ENCODE assay signal across 13 cellular contexts in genomic region chr15:31237042-31237324, GRCh38.
DNase-seq lines count a peak whose midpoint lies in the region; ATAC-seq and TF ChIP-seq lines count a peak whose summit lies in the region.
"Had no signal": no experiment of that assay in that cellular context is flagged by ENCODE, and none has a peak within 500 bp of the region (broad histone marks: within the 10 kb centered on the region; RNA-seq: fewer than 3 reads in every experiment).

No MANE protein-coding gene starts in this region.

- H3K4me3 Mint-ChIP-seq in endothelial cell (ENCODE audit: unreplicated experiment), result no peak overlapping the region
- H3K4me3 Mint-ChIP-seq: endodermal cell; T-helper 1 cell treated with Interleukin-12 subunit alpha and Interleukin-12 subunit beta and Interleukin-4 antibody, amounts not matched to agents 30 μg/mL and 1 μg/mL, for 36 hours had no signal

- H3K4me3 ChIP-seq in fibroblast of lung (replicated peaks in 1 of 4; ENCODE audit: control extremely low read depth in 1 of 4, insufficient read depth in 1 of 4, low read depth in 3 of 4, low read length in 4 of 4) (no peak overlapping the region), smooth muscle cell (no peak overlapping the region)

- 90% methylated on average over 3 of the region's 3 CpGs for WGBS in smooth muscle cell (ENCODE audit: low lambda C conversion rate)

- no peaks in the 10 kb centered on the region for H3K4me1 Mint-ChIP-seq in endothelial cell (ENCODE audit: unreplicated experiment)
- H3K4me1 Mint-ChIP-seq: endodermal cell had no signal

- H3K27me3 ChIP-seq in fibroblast of lung (ENCODE audit: control insufficient read depth, insufficient read depth, low read length), result no peaks in the 10 kb centered on the region
- no peaks in the 10 kb centered on the region for H3K27me3 ChIP-seq in smooth muscle cell (ENCODE audit: low read depth)
- H3K27me3 ChIP-seq: ascending aorta had no signal

- H3K9me3 ChIP-seq in fibroblast of lung (ENCODE audit: control insufficient read depth, insufficient read depth, low read depth, low read length), result no peaks in the 10 kb centered on the region
- no peaks in the 10 kb centered on the region for H3K9me3 ChIP-seq in smooth muscle cell (replicated peaks; ENCODE audit: low read depth)
- H3K9me3 ChIP-seq: ascending aorta had no signal

- peak overlapping the region; percentile 65 for H3K4me2 ChIP-seq in fibroblast of lung (ENCODE audit: extremely low read depth, insufficient read depth, low read length)
- peak overlapping the region; percentile 55 for H3K4me2 ChIP-seq in smooth muscle cell

- H3K36me3 ChIP-seq in fibroblast of lung (ENCODE audit: control insufficient read depth, insufficient read depth, low read length), result no peaks in the 10 kb centered on the region
- no peaks in the 10 kb centered on the region for H3K36me3 ChIP-seq in smooth muscle cell (ENCODE audit: low read depth)
- H3K36me3 ChIP-seq: ascending aorta had no signal

- peaks cover 16% of the 10 kb centered on the region for H3F3A ChIP-seq in smooth muscle cell (ENCODE audit: low read depth)

- ATAC-seq in GM18505 (IDR thresholded peaks at IDR 0.05; ENCODE audit: unreplicated experiment), result no peak
- ATAC-seq: PC-3 had no signal

- H3K27ac ChIP-seq in fibroblast of lung (ENCODE audit: insufficient read depth, low read length) (peak overlapping the region; percentile 75), smooth muscle cell (ENCODE audit: low read depth) (peak overlapping the region; percentile 85)

- no peaks in the 10 kb centered on the region for H3K36me3 Mint-ChIP-seq in endothelial cell (ENCODE audit: low read depth, unreplicated experiment)

- in situ Hi-C loops in GM13977 (cut with MboI; ENCODE audit: low pct_unique_long_range_greater_than_20kb, low sequenced_read_pairs, unreplicated experiment), result no loop called here

- DNase-seq in D341Med (ENCODE audit: low spot score), result peak; percentile 28
- peak; percentile 71 for DNase-seq in NCI-H69 (lab: John Stamatoyannopoulos, UW)
- DNase-seq in fibroblast of lung (ENCODE audit: low read depth in 2 of 2), result peak in 1 of 2 donors; percentile 15
- DNase-seq in smooth muscle cell (lab: John Stamatoyannopoulos, UW; ENCODE audit: unreplicated experiment), result no peak
- DNase-seq in GM13977 (ENCODE audit: low spot score), result no peak
- DNase-seq in endothelial cell (ENCODE audit: low spot score), result no peak
- DNase-seq: activated CD4-positive, alpha-beta T cell treated with anti-CD3 and anti-CD28 coated beads for 4 hours; activated T-cell treated with anti-CD3 and anti-CD28 coated beads, Interleukin-2, amount 50 U/mL, for 1 hour; endodermal cell had no signal

- H3K9me3 Mint-ChIP-seq in endothelial cell (ENCODE audit: unreplicated experiment), result no peaks in the 10 kb centered on the region
- H3K9me3 Mint-ChIP-seq: endodermal cell had no signal

- H3K27ac Mint-ChIP-seq in endothelial cell (ENCODE audit: unreplicated experiment), result no peak overlapping the region
- H3K27ac Mint-ChIP-seq: endodermal cell; T-helper 1 cell treated with Interleukin-12 subunit alpha and Interleukin-12 subunit beta and Interleukin-4 antibody, amounts not matched to agents 30 μg/mL and 1 μg/mL, for 36 hours had no signal

- H2AFZ ChIP-seq in fibroblast of lung (ENCODE audit: low read length), result no peak overlapping the region
- peak overlapping the region; percentile 66 for H2AFZ ChIP-seq in smooth muscle cell (ENCODE audit: low read depth)

- H3K27me3 Mint-ChIP-seq in endothelial cell (ENCODE audit: unreplicated experiment), result peaks cover 7% of the 10 kb centered on the region

- no peaks in the 10 kb centered on the region for H4K20me1 ChIP-seq in fibroblast of lung (ENCODE audit: control insufficient read depth, extremely low read depth, insufficient read depth, low read length)
- no peaks in the 10 kb centered on the region for H4K20me1 ChIP-seq in smooth muscle cell (ENCODE audit: low read depth)

- TF ChIP-seq POLR2A in GM18505 (IDR thresholded peaks at IDR 0.05; ENCODE audit: borderline replicate concordance, extremely low read depth, insufficient read depth, insufficient read length), result no peak

- H3K79me2 ChIP-seq in fibroblast of lung (ENCODE audit: control insufficient read depth, insufficient read depth, low read length) (no peaks in the 10 kb centered on the region), smooth muscle cell (ENCODE audit: low read depth) (no peaks in the 10 kb centered on the region)

- peaks cover 13% of the 10 kb centered on the region for H3K4me1 ChIP-seq in fibroblast of lung (ENCODE audit: control insufficient read depth, extremely low read depth, insufficient read depth, low read length)
- H3K4me1 ChIP-seq in smooth muscle cell (ENCODE audit: low read depth), result peaks cover 5% of the 10 kb centered on the region

- TF ChIP-seq CTCF in fibroblast of lung (conservative IDR thresholded peaks at IDR 0.05 in 1 of 2, IDR thresholded peaks at IDR 0.05 in 1 of 2; ENCODE audit: low read depth in 1 of 2, low read length in 2 of 2) (no peak), smooth muscle cell (IDR thresholded peaks at IDR 0.05; ENCODE audit: borderline replicate concordance, insufficient read depth, poor library complexity, severe bottlenecking) (no peak), GM13977 (IDR thresholded peaks at IDR 0.05; ENCODE audit: extremely low read depth, insufficient read depth, missing control alignments) (no peak), endothelial cell (IDR thresholded peaks at IDR 0.05; ENCODE audit: unreplicated experiment) (no peak)

- H3K9ac ChIP-seq in fibroblast of lung (ENCODE audit: insufficient read depth, low read length), result no peak overlapping the region
- H3K9ac ChIP-seq in smooth muscle cell (ENCODE audit: low read depth), result no peak overlapping the region

Comparison
In these comparisons a context has a peak if more than half of its experiments do, and no peak if none do; other contexts are left out.
1. DNase-seq: peak in D341Med (single experiment) and NCI-H69 (single experiment); none in smooth muscle cell (single experiment), GM13977 (single experiment) and endothelial cell (single experiment).